ENCODE assay signal across 18 cellular contexts in genomic region chr21:43956667-43957030, GRCh38. TPM values are rescaled to one million over a fixed set of nuclear protein-coding genes. Genes with fewer than 3 reads are reported as not detected.
DNase-seq lines count a peak whose midpoint lies in the region; ATAC-seq, FAIRE-seq and TF ChIP-seq lines count a peak whose summit lies in the region.
"Had no signal": no experiment of that assay in that cellular context is flagged by ENCODE, and none has a peak within 500 bp of the region (broad histone marks: within the 10 kb centered on the region; RNA-seq: fewer than 3 reads in every experiment).

No MANE protein-coding gene starts in this region.

- peak overlapping the region; percentile 76; the same call in 1 of the 2 replicates for H4K8ac ChIP-seq in H1 (ENCODE audit: extremely low read depth, insufficient read depth, low read length)

- no peak for TF ChIP-seq RAD21 in H1 (IDR thresholded peaks at IDR 0.05 in 1 of 2, conservative IDR thresholded peaks at IDR 0.05 in 1 of 2; ENCODE audit: low read depth in 2 of 2, low read length in 2 of 2)

- H2BK12ac ChIP-seq in H1 (ENCODE audit: low read depth, low read length) = no peak overlapping the region

- POLR2A ChIA-PET in PC-3 (lab: Charles Lee; ENCODE audit: unreplicated experiment) = no interaction called here
- POLR2A ChIA-PET in H1 (lab: Charles Lee; ENCODE audit: partially characterized antibody) = no interaction called here

- H3K27me3 ChIP-seq in BLaER1 = peaks cover 59% of the 10 kb centered on the region
- H3K27me3 ChIP-seq in PC-3 (ENCODE audit: low read length) = no peaks in the 10 kb centered on the region
- no peaks in the 10 kb centered on the region; a peak in 1 of 7 replicates for H3K27me3 ChIP-seq in H1 (replicated peaks in 1 of 4; ENCODE audit: control insufficient read depth in 3 of 4, extremely low read depth in 1 of 4, insufficient read depth in 3 of 4, low read length in 3 of 4)
- H3K27me3 ChIP-seq: esophagus muscularis mucosa had no signal

- peak overlapping the region; percentile 31; the same call in 1 of the 2 replicates for H2AK5ac ChIP-seq in H1 (ENCODE audit: low read depth, low read length)

- no peaks in the 10 kb centered on the region for H3F3A ChIP-seq in PC-3 (ENCODE audit: low read length, unreplicated experiment)

- H3K9me3 ChIP-seq in BLaER1 (no peaks in the 10 kb centered on the region), PC-3 (ENCODE audit: low read length) (no peaks in the 10 kb centered on the region), H1 (ENCODE audit: insufficient read depth in 2 of 2, low read depth in 1 of 2, low read length in 1 of 2) (no peaks in the 10 kb centered on the region)
- H3K9me3 ChIP-seq: esophagus muscularis mucosa had no signal

- H3K14ac ChIP-seq in H1 (ENCODE audit: insufficient read length) = no peak overlapping the region

- H4K5ac ChIP-seq in H1 (ENCODE audit: insufficient read length, low read depth, low read length) = no peak overlapping the region

- H3K4me2 ChIP-seq in BLaER1 (peak overlapping the region; percentile 21), PC-3 (ENCODE audit: low read length) (no peak overlapping the region), H1 (ENCODE audit: insufficient read depth in 1 of 2, low read depth in 2 of 2, low read length in 2 of 2) (no peak overlapping the region)
- H3K4me2 ChIP-seq: KMS-11 had no signal

- no peak overlapping the region for H3K27ac ChIP-seq in BLaER1
- no peak overlapping the region for H3K27ac ChIP-seq in PC-3 (ENCODE audit: low read length)
- no peak overlapping the region for H3K27ac ChIP-seq in H1 (ENCODE audit: low read depth, low read length)
- H3K27ac ChIP-seq: coronary artery, esophagus muscularis mucosa, KMS-11, parathyroid adenoma had no signal

- H2BK5ac ChIP-seq in H1 (ENCODE audit: low read depth, low read length) = no peak overlapping the region

- no peak for FAIRE-seq in H1 (lab: Jason Lieb, UNC)
- no peak for FAIRE-seq in RCC 7860 (lab: Jason Lieb, UNC)
- FAIRE-seq: G401.6, GM18507 had no signal

- H2AFZ ChIP-seq in PC-3 (ENCODE audit: low read length) (no peak overlapping the region), H1 (ENCODE audit: low read length) (no peak overlapping the region; the same call in 1 of the 2 replicates)
- H2AFZ ChIP-seq: parathyroid adenoma had no signal

- peaks cover 0 to 8% of the 10 kb centered on the region in 2 donors for H3K36me3 Mint-ChIP-seq in naive B cell

- H3K27me3 Mint-ChIP-seq in naive B cell = no peaks in the 10 kb centered on the region

- no peak overlapping the region for H2BK20ac ChIP-seq in H1 (ENCODE audit: low read length)

- DNase-seq in PC-3 = no peak
- no peak for DNase-seq in H1 (ENCODE audit: low read depth in 1 of 2, low spot score in 2 of 2)
- DNase-seq in naive B cell = no peak
- DNase-seq in iPS-NIHi11 (ENCODE audit: low spot score) = no peak
- DNase-seq in RCC 7860 (ENCODE audit: low spot score) = no peak
- DNase-seq: C1 segment of cervical spinal cord, NCI-H1694, NCI-H774, SHP77 had no signal

- H3K79me1 ChIP-seq in H1 (ENCODE audit: low read depth, low read length) = no peaks in the 10 kb centered on the region; the same call in none of the 2 replicates

- BruUV-seq in PC-3 (replicated peaks; lab: Mats Ljungman, UMichigan) = no TSS peak

- TF ChIP-seq CTCF in PC-3 (conservative IDR thresholded peaks at IDR 0.05; ENCODE audit: low read depth, low read length) (no peak), H1 (IDR thresholded peaks at IDR 0.05; ENCODE audit: control extremely low read depth in 1 of 3, insufficient read depth in 1 of 3, low read depth in 1 of 3, low read length in 3 of 3) (no peak)

- intact Hi-C loops in PC-3 (cut with micrococcal nuclease) = no loop called here

- peaks cover 77% of the 10 kb centered on the region for H3K4me1 ChIP-seq in BLaER1
- no peaks in the 10 kb centered on the region for H3K4me1 ChIP-seq in PC-3 (ENCODE audit: insufficient read depth, low read length)
- peaks cover 0 to 8% (median 2%) of the 10 kb centered on the region in 4 experiments; a peak in 4 of 7 replicates for H3K4me1 ChIP-seq in H1 (replicated peaks in 1 of 4; ENCODE audit: control insufficient read depth in 3 of 4, insufficient read depth in 4 of 4, low read length in 3 of 4)

- H2BK120ac ChIP-seq in H1 (replicated peaks; ENCODE audit: low read depth, low read length) = no peak overlapping the region

- CTCF ChIA-PET in PC-3 (lab: Charles Lee) = no interaction called here
- CTCF ChIA-PET in H1 (lab: Charles Lee; ENCODE audit: partially characterized antibody) = interaction anchor here (0.6 to 8.6 kb wide), 2 partner anchors 18 to 35 kb away, joined by 3 to 80 read pairs; no protein-coding TSS in a partner anchor

- ATAC-seq in PC-3 (peak; percentile 46; the same call in 1 of the 2 replicates), naive B cell (ENCODE audit: low read depth in 2 of 2) (no peak), HG02852 (IDR thresholded peaks at IDR 0.05; ENCODE audit: unreplicated experiment) (no peak), HG02610 (IDR thresholded peaks at IDR 0.05; ENCODE audit: unreplicated experiment) (no peak)

- no peak overlapping the region for H3K9ac ChIP-seq in BLaER1
- no peak overlapping the region for H3K9ac ChIP-seq in PC-3 (ENCODE audit: low read length)
- no peak overlapping the region; a peak in 1 of 7 replicates for H3K9ac ChIP-seq in H1 (replicated peaks in 1 of 4; ENCODE audit: extremely low read depth in 1 of 4, low read depth in 3 of 4, low read length in 3 of 4)
- H3K9ac ChIP-seq: KMS-11, parathyroid adenoma had no signal

- H3K23ac ChIP-seq in H1 (ENCODE audit: insufficient read length) = no peak overlapping the region

- H2BK15ac ChIP-seq in H1 (ENCODE audit: low read length) = 0 out of 2 replicates have a peak overlapping the region, but pooled peaks have one; percentile 72

- H4K20me1 ChIP-seq in BLaER1 (peaks cover 100% of the 10 kb centered on the region), PC-3 (ENCODE audit: low read length) (no peaks in the 10 kb centered on the region), H1 (replicated peaks in 1 of 2; ENCODE audit: control insufficient read depth in 1 of 2, insufficient read depth in 2 of 2, low read length in 2 of 2) (peaks cover 0 to 14% of the 10 kb centered on the region in 2 experiments)

- peak overlapping the region in 4 of 8 donors; percentile 52 to 67 (median 62) for H3K4me3 Mint-ChIP-seq in naive B cell

- H3K27ac Mint-ChIP-seq in naive B cell = peak overlapping the region in 4 of 6 donors; percentile 22 to 93 (median 80)

- no peaks in the 10 kb centered on the region for H3K9me3 Mint-ChIP-seq in naive B cell

- peaks cover 10 to 45% (median 35%) of the 10 kb centered on the region in 3 donors for H3K4me1 Mint-ChIP-seq in naive B cell

- 86% methylated on average over 6 of the region's 6 CpGs; no CpG with 5 or more reads in 1 of the 2 experiments for WGBS in H1 (ENCODE audit: extremely low coverage in 1 of 2, insufficient coverage in 1 of 2, insufficient read length in 1 of 2, insufficient replicate concordance in 2 of 2, low coverage in 1 of 2, low lambda C conversion rate in 2 of 2, missing lambda C conversion rate in 1 of 2), 2 experiments

- H4K91ac ChIP-seq in H1 (replicated peaks; ENCODE audit: insufficient read length, low read length) = peak overlapping the region; percentile 10

- TF ChIP-seq POLR2A in H1 (IDR thresholded peaks at IDR 0.05; ENCODE audit: control extremely low read depth in 1 of 2, low read depth in 2 of 2, low read length in 2 of 2) = no peak

- H3K18ac ChIP-seq in H1 (ENCODE audit: extremely low read depth, low read length) = no peak overlapping the region

- no peak for TF ChIP-seq EP300 in H1 (IDR thresholded peaks at IDR 0.05; ENCODE audit: borderline replicate concordance in 1 of 2, low read depth in 2 of 2, low read length in 2 of 2)

- no peak overlapping the region for H3K4ac ChIP-seq in H1 (replicated peaks; ENCODE audit: insufficient read length, low read depth, low read length)

- H3K36me3 ChIP-seq in BLaER1 = peaks cover 30% of the 10 kb centered on the region
- peaks cover 4% of the 10 kb centered on the region; the same call in 1 of the 2 replicates for H3K36me3 ChIP-seq in PC-3 (ENCODE audit: low read depth, low read length)
- no peaks in the 10 kb centered on the region for H3K36me3 ChIP-seq in H1 (ENCODE audit: control insufficient read depth in 2 of 4, insufficient read depth in 4 of 4, low read length in 3 of 4)

- H3K23me2 ChIP-seq in H1 (ENCODE audit: low read depth, low read length) = peaks cover 14% of the 10 kb centered on the region; the same call in 1 of the 2 replicates

- H3K79me2 ChIP-seq in PC-3 (ENCODE audit: low read length) (no peaks in the 10 kb centered on the region), H1 (ENCODE audit: control insufficient read depth in 1 of 2, insufficient read depth in 2 of 2, low read length in 2 of 2) (no peaks in the 10 kb centered on the region)

- no peaks in the 10 kb centered on the region for H3K9me2 ChIP-seq in PC-3 (replicated peaks; ENCODE audit: low read length)

- no peak overlapping the region for H3K4me3 ChIP-seq in BLaER1
- H3K4me3 ChIP-seq in PC-3 (ENCODE audit: low read length) = no peak overlapping the region
- H3K4me3 ChIP-seq in H1 (ENCODE audit: extremely low read depth in 1 of 4, insufficient read depth in 2 of 4, low read depth in 3 of 4, low read length in 4 of 4) = no peak overlapping the region
- H3K4me3 ChIP-seq: coronary artery, esophagus muscularis mucosa had no signal

- no peak overlapping the region for H3K56ac ChIP-seq in H1 (replicated peaks; ENCODE audit: insufficient read length, low read depth, low read length)

TF ChIP-seq in H1, 55 proteins besides CTCF, POLR2A, EP300 and RAD21 (continues in another document):
- no peak for TF ChIP-seq POLR2AphosphoS5 (IDR thresholded peaks at IDR 0.05; ENCODE audit: low read depth, low read length)
- TF ChIP-seq NANOG (IDR thresholded peaks at IDR 0.05; ENCODE audit: insufficient read depth, low read depth, low read length, poor library complexity, severe bottlenecking) = no peak
- TF ChIP-seq SIX5 (IDR thresholded peaks at IDR 0.05; ENCODE audit: low read depth, low read length) = no peak
- no peak for TF ChIP-seq HDAC6 (IDR thresholded peaks at IDR 0.05; ENCODE audit: low read depth, low read length)
- no peak for TF ChIP-seq PHF8 (conservative IDR thresholded peaks at IDR 0.05; ENCODE audit: low read depth, low read length)
- no peak for TF ChIP-seq KDM1A (IDR thresholded peaks at IDR 0.05; ENCODE audit: borderline replicate concordance, low read length)
- no peak for TF ChIP-seq RXRA (IDR thresholded peaks at IDR 0.05; ENCODE audit: insufficient read depth, low read depth, low read length)

RNA-seq across cellular contexts. Expression of gene TRAPPC10, which starts 55.5 kb away (rescaled TPM):
- 28.9 and 31.4 TPM in 2 replicates for total RNA-seq in PC-3 (2014; rRNA removed)
- 29.8 and 31.0 TPM in 2 replicates for total RNA-seq in H1 (2021; fragmentation: NEBNext Ultra II Directional; extraction: Animal tissue kit (Norgen Biotek cat#: 25700))
- polyA plus RNA-seq in H1 (2011; rRNA removed) (18.5 and 22.7 TPM in 2 replicates), naive B cell (ENCODE audit: low read depth in 6 of 6) (10 to 100 TPM; 23.9 to 32.2 (median 28.0) TPM)
- 18.0 TPM for polyA plus RNA-seq in H1 (2011; cell fraction: cytosol; rRNA removed)
- polyA plus RNA-seq in H1 (2011; cell fraction: nucleus; rRNA removed) = 51.7 TPM
- 16.4 to 22.2 TPM (median 19.2 TPM) in 4 replicates for polyA plus RNA-seq in H1 (2012, experiment 1 of 2)
- 4.7 TPM for polyA plus RNA-seq in H1 (2012, experiment 2 of 2)
- polyA plus RNA-seq in H1 (2013, experiment 1 of 2) = 14.6 TPM
- polyA plus RNA-seq in H1 (2013, experiment 2 of 2) = 15.8 TPM
- polyA minus RNA-seq in H1 (2011; rRNA and poly(A)+ RNA removed) = 35.8 and 36.3 TPM in 2 replicates
- polyA minus RNA-seq in H1 (2011; cell fraction: cytosol; rRNA and poly(A)+ RNA removed) = 17.6 TPM
- 42.6 TPM for polyA minus RNA-seq in H1 (2011; cell fraction: nucleus; rRNA and poly(A)+ RNA removed)
